In genomic region chr3:64352596-64352989, GRCh38 we compare ENCODE assay signal across 16 cellular contexts.
A peak's percentile ranks its signal among the peaks of the same experiment; 100 is the strongest.
DNase-seq lines count a peak whose midpoint lies in the region; ATAC-seq, FAIRE-seq and TF ChIP-seq lines count a peak whose summit lies in the region.
"Had no signal": no experiment of that assay in that cellular context is flagged by ENCODE, and none has a peak within 500 bp of the region (broad histone marks: within the 10 kb centered on the region; RNA-seq: fewer than 3 reads in every experiment).

No MANE protein-coding gene starts in this region.

- no peak for TF ChIP-seq POLR2A in GM12891 (IDR thresholded peaks at IDR 0.05; ENCODE audit: low read depth, low read length)

- DNase-seq in Daoy (ENCODE audit: low read depth) = peak; percentile 27
- DNase-seq in RWPE2 (ENCODE audit: low spot score) = no peak
- DNase-seq in fibroblast of the aortic adventitia (ENCODE audit: low read depth) = peak; percentile 35
- no peak for DNase-seq in trophoblast cell
- DNase-seq in GM20000 (ENCODE audit: low spot score) = no peak
- DNase-seq in mucosa of gallbladder (ENCODE audit: low spot score) = no peak
- DNase-seq in GM12891 (ENCODE audit: insufficient read length, low spot score) = no peak
- no peak for DNase-seq in Karpas-422
- DNase-seq: activated naive CD4-positive, alpha-beta T cell treated with anti-CD3 and anti-CD28 coated beads, Interleukin-2, amount 50 U/mL, for 16 hours; AML-193; GOT3; NCI-H345; T1000; uterus had no signal

- TF ChIP-seq CTCF in RWPE2 (IDR thresholded peaks at IDR 0.05; ENCODE audit: poor library complexity, severe bottlenecking) = no peak
- TF ChIP-seq CTCF in fibroblast of the aortic adventitia (IDR thresholded peaks at IDR 0.05; ENCODE audit: insufficient read depth, low read length) = no peak
- no peak for TF ChIP-seq CTCF in GM20000 (IDR thresholded peaks at IDR 0.05; ENCODE audit: extremely low read depth, missing control alignments)

- H3K9me3 ChIP-seq in RWPE2 (ENCODE audit: severe bottlenecking) (no peaks in the 10 kb centered on the region), trophoblast cell (ENCODE audit: insufficient read depth, low read depth, low read length) (no peaks in the 10 kb centered on the region), Karpas-422 (ENCODE audit: low read length) (no peaks in the 10 kb centered on the region)
- H3K9me3 ChIP-seq: uterus had no signal

- ATAC-seq in RWPE2 (ENCODE audit: low read depth) = no peak
- ATAC-seq: natural killer cell treated with Interleukin-12 subunit alpha and Interleukin-12 subunit beta and Interleukin-15 and Interleukin-18, amount 100 ng/mL, for 72 hours had no signal

- no peak overlapping the region for H3K23ac ChIP-seq in trophoblast cell (ENCODE audit: low read length)

- peaks cover 46% of the 10 kb centered on the region for H3K4me1 ChIP-seq in RWPE2 (ENCODE audit: insufficient read depth, poor library complexity, severe bottlenecking)
- peaks cover 19 to 32% of the 10 kb centered on the region in 2 experiments for H3K4me1 ChIP-seq in trophoblast cell (ENCODE audit: control insufficient read depth in 1 of 2, insufficient read depth in 2 of 2, low read length in 2 of 2)
- H3K4me1 ChIP-seq in Karpas-422 (ENCODE audit: low read length) = no peaks in the 10 kb centered on the region
- H3K4me1 ChIP-seq: uterus had no signal

- H3K27ac ChIP-seq in RWPE2 (ENCODE audit: poor library complexity, severe bottlenecking) (peak overlapping the region; percentile 76), trophoblast cell (ENCODE audit: low read depth, low read length) (peak overlapping the region; percentile 66), Karpas-422 (ENCODE audit: low read length) (no peak overlapping the region)

- peak overlapping the region; percentile 15 for H2BK120ac ChIP-seq in trophoblast cell (ENCODE audit: insufficient read depth, low read length, poor library complexity)

- peak overlapping the region; percentile 8 for H3K14ac ChIP-seq in trophoblast cell (ENCODE audit: low read length)

- no CpG with 5 or more reads among the region's 2 CpGs for WGBS in trophoblast cell (ENCODE audit: extremely low coverage, insufficient coverage, insufficient read length)

- H3K36me3 ChIP-seq in RWPE2 (ENCODE audit: low read depth) = no peaks in the 10 kb centered on the region
- H3K36me3 ChIP-seq in trophoblast cell (ENCODE audit: control insufficient read depth in 1 of 2, insufficient read depth in 2 of 2, low read length in 2 of 2) = no peaks in the 10 kb centered on the region
- H3K36me3 ChIP-seq in Karpas-422 (ENCODE audit: insufficient read depth, low read length) = no peaks in the 10 kb centered on the region
- H3K36me3 ChIP-seq: uterus had no signal

- H3K79me2 ChIP-seq in trophoblast cell (ENCODE audit: control insufficient read depth, insufficient read depth, low read length, poor library complexity) = peaks cover 2% of the 10 kb centered on the region
- H3K79me2 ChIP-seq in Karpas-422 (ENCODE audit: low read length) = no peaks in the 10 kb centered on the region

- no peaks in the 10 kb centered on the region for H3K9me2 ChIP-seq in Karpas-422 (replicated peaks; ENCODE audit: insufficient read depth, low read length)

- FAIRE-seq in GM12891 (lab: Jason Lieb, UNC) = no peak
- FAIRE-seq: GM12892 had no signal

- H3K79me1 ChIP-seq in trophoblast cell (ENCODE audit: low read length) = peaks cover 27% of the 10 kb centered on the region

- peak overlapping the region; percentile 65 for H2BK5ac ChIP-seq in trophoblast cell (ENCODE audit: low read depth, low read length, poor library complexity)

- H3K4ac ChIP-seq in trophoblast cell (ENCODE audit: low read depth, low read length) = peak overlapping the region; percentile 1

- H3K4me3 ChIP-seq in RWPE2 (ENCODE audit: severe bottlenecking) (no peak overlapping the region), fibroblast of the aortic adventitia (ENCODE audit: low read depth, low read length) (no peak overlapping the region), trophoblast cell (ENCODE audit: low read depth, low read length) (no peak overlapping the region), Karpas-422 (ENCODE audit: low read length) (no peak overlapping the region)
- H3K4me3 ChIP-seq: uterus had no signal

- H3K18ac ChIP-seq in trophoblast cell (ENCODE audit: low read length) = no peak overlapping the region

- peak overlapping the region; percentile 8 for H3K4me2 ChIP-seq in trophoblast cell (ENCODE audit: low read length)
- H3K4me2 ChIP-seq in Karpas-422 (ENCODE audit: low read depth, low read length, poor library complexity, severe bottlenecking) = no peak overlapping the region

- no peaks in the 10 kb centered on the region for H4K20me1 ChIP-seq in Karpas-422 (ENCODE audit: insufficient read depth, low read depth, low read length)

- H2AFZ ChIP-seq in trophoblast cell (ENCODE audit: insufficient read depth, low read length, poor library complexity) (no peak overlapping the region), Karpas-422 (ENCODE audit: low read length) (no peak overlapping the region)

- no peak overlapping the region for H4K12ac ChIP-seq in trophoblast cell (ENCODE audit: low read depth, low read length)

- H3K27me3 ChIP-seq in RWPE2 (ENCODE audit: insufficient read depth, poor library complexity, severe bottlenecking) (no peaks in the 10 kb centered on the region), trophoblast cell (ENCODE audit: insufficient read depth, low read length) (no peaks in the 10 kb centered on the region), Karpas-422 (ENCODE audit: low read length) (no peaks in the 10 kb centered on the region)
- H3K27me3 ChIP-seq: uterus had no signal

- H2AK5ac ChIP-seq in trophoblast cell (ENCODE audit: low read length) = no peak overlapping the region

- H4K91ac ChIP-seq in trophoblast cell (ENCODE audit: low read depth, low read length) = peak overlapping the region; percentile 62

- H4K8ac ChIP-seq in trophoblast cell (ENCODE audit: low read depth, low read length) = no peak overlapping the region

- H3K9ac ChIP-seq in trophoblast cell (ENCODE audit: low read length) (no peak overlapping the region), Karpas-422 (ENCODE audit: low read length) (no peak overlapping the region)

- peak overlapping the region; percentile 28 for H2BK12ac ChIP-seq in trophoblast cell (ENCODE audit: low read length)

TF ChIP-seq in GM12891, 5 proteins besides CTCF, POLR2A, EP300 and RAD21:
- TF ChIP-seq POLR2AphosphoS5 (IDR thresholded peaks at IDR 0.05; ENCODE audit: low read depth, low read length) (no peak), PAX5 (IDR thresholded peaks at IDR 0.05; ENCODE audit: insufficient read depth, low read length, severe bottlenecking) (no peak), TAF1 (IDR thresholded peaks at IDR 0.05; ENCODE audit: low read depth, low read length) (no peak), SPI1 (IDR thresholded peaks at IDR 0.05; ENCODE audit: low read depth, low read length) (no peak), POU2F2 (IDR thresholded peaks at IDR 0.05; ENCODE audit: low read depth, low read length) (no peak)
TF ChIP-seq in GM12891: peak in this region for 0.

Comparison
In these comparisons a context has a peak if more than half of its experiments do, and no peak if none do; other contexts are left out.
1. DNase-seq: peak in Daoy (single experiment) and fibroblast of the aortic adventitia (single experiment); none in RWPE2 (single experiment), trophoblast cell (0 of 2), GM20000 (single experiment), mucosa of gallbladder (single experiment), GM12891 (single experiment) and Karpas-422 (single experiment).